ENCODE assay signal across 8 cellular contexts in the genomic region with DNA sequence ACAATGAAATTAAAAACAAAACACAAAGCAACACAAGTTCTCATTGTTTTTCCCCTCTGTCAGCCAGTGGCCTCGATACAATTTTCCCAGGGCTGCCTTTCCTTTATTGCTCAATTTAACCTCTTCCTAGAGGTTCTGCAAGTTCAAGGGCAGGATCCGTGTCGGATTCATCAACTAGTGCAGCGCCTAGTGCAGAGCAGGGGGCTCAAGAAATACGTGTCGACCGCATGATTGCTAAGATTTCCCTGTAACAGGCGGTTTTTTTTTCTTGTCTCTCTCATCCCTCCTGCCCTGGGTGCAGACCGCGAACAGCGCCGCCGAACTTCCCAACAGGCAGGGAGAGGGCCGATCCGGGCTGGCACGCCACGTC. TPM values are rescaled to one million over a fixed set of nuclear protein-coding genes. Genes with fewer than 3 reads are reported as not detected.
A peak's percentile ranks its signal among the peaks of the same experiment; 100 is the strongest.
DNase-seq lines count a peak whose midpoint lies in the region; ATAC-seq, FAIRE-seq and TF ChIP-seq lines count a peak whose summit lies in the region.

No MANE protein-coding gene starts in this region.

- TF ChIP-seq CTCF in DND-41 (IDR thresholded peaks at IDR 0.05; ENCODE audit: borderline replicate concordance, extremely low read depth, low read length, poor library complexity, severe bottlenecking) (peak; percentile 33), kidney epithelial cell (IDR thresholded peaks at IDR 0.05; ENCODE audit: insufficient read depth, low read length, poor library complexity, severe bottlenecking) (no peak)

- H4K20me1 ChIP-seq in DND-41 (ENCODE audit: insufficient read depth, low read length) = peaks cover 34% of the 10 kb centered on the region

- H3K4me1 ChIP-seq in DND-41 (ENCODE audit: insufficient read depth, low read length) (peaks cover 51% of the 10 kb centered on the region), subcutaneous abdominal adipose tissue (ENCODE audit: control insufficient read depth in 5 of 5, insufficient read depth in 5 of 5, low read length in 5 of 5) (peaks cover 13 to 58% (median 48%) of the 10 kb centered on the region in 5 donors)

- peaks cover 36% of the 10 kb centered on the region for H3K79me2 ChIP-seq in DND-41 (ENCODE audit: insufficient read depth, low read length)

- peak overlapping the region; percentile 89 for H3K9ac ChIP-seq in DND-41 (ENCODE audit: low read depth, low read length)
- H3K9ac ChIP-seq in subcutaneous abdominal adipose tissue (ENCODE audit: low read length in 5 of 5) = peak overlapping the region; percentile 79 to 98 (median 95)

- peak overlapping the region; percentile 73 for H2AFZ ChIP-seq in DND-41 (ENCODE audit: low read depth, low read length)

- H3K36me3 ChIP-seq in DND-41 (ENCODE audit: insufficient read depth, low read length) (peaks cover 32% of the 10 kb centered on the region), kidney epithelial cell (ENCODE audit: control insufficient read depth, insufficient read depth, low read length) (peaks cover 2% of the 10 kb centered on the region), subcutaneous abdominal adipose tissue (ENCODE audit: control insufficient read depth in 5 of 5, insufficient read depth in 5 of 5, low read length in 5 of 5) (peaks cover 3 to 16% (median 3%) of the 10 kb centered on the region in 5 donors)

- peak overlapping the region; percentile 98 for H3K4me3 Mint-ChIP-seq in activated naive CD8-positive, alpha-beta T cell treated with anti-CD3 and anti-CD28 coated beads, Interleukin-2, amount 10 ng/mL, durations not matched to agents 7 days and 5 days

- peak; percentile 20 for ATAC-seq in DND-41 (ENCODE audit: insufficient read depth, low read depth)
- ATAC-seq in activated naive CD8-positive, alpha-beta T cell treated with anti-CD3 and anti-CD28 coated beads, Interleukin-2, amount 10 ng/mL, durations not matched to agents 7 days and 5 days (ENCODE audit: low read depth) = peak; percentile 0

- H3K4me2 ChIP-seq in DND-41 (ENCODE audit: insufficient read depth, low read length) = peak overlapping the region; percentile 91

- no peaks in the 10 kb centered on the region for H3K9me3 ChIP-seq in DND-41 (ENCODE audit: insufficient read depth, low read length, severe bottlenecking)
- no peaks in the 10 kb centered on the region for H3K9me3 ChIP-seq in subcutaneous abdominal adipose tissue (ENCODE audit: control insufficient read depth in 5 of 5, low read length in 5 of 5)

- DNase-seq in DND-41 = peak; percentile 67
- DNase-seq in KBM-7 = peak; percentile 79
- DNase-seq in activated naive CD8-positive, alpha-beta T cell treated with anti-CD3 and anti-CD28 coated beads, Interleukin-2, amount 10 ng/mL, durations not matched to agents 7 days and 5 days = no peak
- no peak for DNase-seq in kidney epithelial cell (ENCODE audit: low read depth)
- no peak for DNase-seq in NCI-H1436 (lab: John Stamatoyannopoulos, UW)
- DNase-seq in urothelium cell line (ENCODE audit: low spot score) = no peak
- DNase-seq in EL = no peak

- peaks cover 26% of the 10 kb centered on the region for H3K4me1 Mint-ChIP-seq in activated naive CD8-positive, alpha-beta T cell treated with anti-CD3 and anti-CD28 coated beads, Interleukin-2, amount 10 ng/mL, durations not matched to agents 7 days and 5 days

- in situ Hi-C loops in KBM-7 (cut with MboI; ENCODE audit: low pct_unique_long_range_greater_than_20kb, low sequenced_read_pairs) = no loop called here

- POLR2A ChIA-PET in activated naive CD8-positive, alpha-beta T cell treated with anti-CD3 and anti-CD28 coated beads, Interleukin-2, amount 10 ng/mL, durations not matched to agents 7 days and 5 days (lab: Charles Lee) = interaction anchor here (1.0 to 14.2 kb wide), 21 partner anchors 8 to 266 kb away, joined by 3 to 734 read pairs (median 15); no protein-coding TSS in a partner anchor

- H3K27me3 ChIP-seq in DND-41 (ENCODE audit: insufficient read depth, low read length, poor library complexity) = no peaks in the 10 kb centered on the region
- H3K27me3 ChIP-seq in kidney epithelial cell (ENCODE audit: control insufficient read depth, insufficient read depth, low read length) = no peaks in the 10 kb centered on the region
- H3K27me3 ChIP-seq in subcutaneous abdominal adipose tissue (ENCODE audit: control insufficient read depth in 5 of 5, insufficient read depth in 4 of 5, low read length in 5 of 5) = no peaks in the 10 kb centered on the region

- no peaks in the 10 kb centered on the region for H3K27me3 Mint-ChIP-seq in activated naive CD8-positive, alpha-beta T cell treated with anti-CD3 and anti-CD28 coated beads, Interleukin-2, amount 10 ng/mL, durations not matched to agents 7 days and 5 days

- H3K4me3 ChIP-seq in DND-41 (ENCODE audit: low read depth in 1 of 2, low read length in 2 of 2) (peak overlapping the region; percentile 36 to 95; a peak in 3 of 4 replicates), kidney epithelial cell (ENCODE audit: low read depth, low read length) (peak overlapping the region; percentile 95), subcutaneous abdominal adipose tissue (ENCODE audit: low read depth in 1 of 5, low read length in 5 of 5) (peak overlapping the region; percentile 69 to 78 (median 72))

- peak overlapping the region; percentile 99 for H3K27ac ChIP-seq in DND-41 (ENCODE audit: low read length)
- peak overlapping the region; percentile 100 for H3K27ac ChIP-seq in subcutaneous abdominal adipose tissue (ENCODE audit: low read depth, low read length)

- FAIRE-seq in urothelium cell line (lab: Jason Lieb, UNC) = no peak

- H3K27ac Mint-ChIP-seq in activated naive CD8-positive, alpha-beta T cell treated with anti-CD3 and anti-CD28 coated beads, Interleukin-2, amount 10 ng/mL, durations not matched to agents 7 days and 5 days = peak overlapping the region; percentile 99

- H3K36me3 Mint-ChIP-seq in activated naive CD8-positive, alpha-beta T cell treated with anti-CD3 and anti-CD28 coated beads, Interleukin-2, amount 10 ng/mL, durations not matched to agents 7 days and 5 days = peaks cover 44% of the 10 kb centered on the region

- H3K9me3 Mint-ChIP-seq in activated naive CD8-positive, alpha-beta T cell treated with anti-CD3 and anti-CD28 coated beads, Interleukin-2, amount 10 ng/mL, durations not matched to agents 7 days and 5 days = peaks cover 7% of the 10 kb centered on the region

RNA-seq across cellular contexts. Expression of a gene that starts 1.4 kb away (rescaled TPM):
- 100 to 1,000 TPM; 208 to 225 TPM for total RNA-seq in activated naive CD8-positive, alpha-beta T cell treated with anti-CD3 and anti-CD28 coated beads, Interleukin-2, amount 10 ng/mL, durations not matched to agents 7 days and 5 days
- total RNA-seq in kidney epithelial cell = 174 and 215 TPM in 2 replicates

Comparison
In these comparisons a context has a peak if more than half of its experiments do, and no peak if none do; other contexts are left out.
1. DNase-seq: peak in DND-41 (single experiment) and KBM-7 (single experiment); none in activated naive CD8-positive, alpha-beta T cell treated with anti-CD3 and anti-CD28 coated beads, Interleukin-2, amount 10 ng/mL, durations not matched to agents 7 days and 5 days (single experiment), kidney epithelial cell (single experiment), NCI-H1436 (single experiment), urothelium cell line (single experiment) and EL (single experiment).
2. Peak in every context shown above with its lines, with median percentiles within 50 percentile points of each other: H3K4me3 ChIP-seq.